ENCODE assay signal across 22 cellular contexts in genomic region chr14:59184396-59184795, GRCh38.
"Had no signal": no experiment of that assay in that cellular context is flagged by ENCODE, and none has a peak within 500 bp of the region (broad histone marks: within the 10 kb centered on the region; RNA-seq: fewer than 3 reads in every experiment).

No MANE protein-coding gene starts in this region.

- H3K4me3 ChIP-seq: cardiac muscle cell had no signal

- H3K27me3 ChIP-seq: brain microvascular endothelial cell, cardiac muscle cell had no signal

- H3K27ac ChIP-seq: brain microvascular endothelial cell, cardiac muscle cell had no signal

- H3K36me3 ChIP-seq: brain microvascular endothelial cell, cardiac muscle cell had no signal

- DNase-seq: activated CD4-positive, alpha-beta T cell treated with anti-CD3 and anti-CD28 coated beads, Interleukin-2, amount 10 ng/mL, durations not matched to agents 24 days and 14 days; activated CD4-positive, alpha-beta T cell treated with anti-CD3 and anti-CD28 coated beads, Interleukin-2, amount 50 U/mL, for 48 hours; activated CD4-positive, CD25-positive, alpha-beta regulatory T cell treated with anti-CD3 and anti-CD28 coated beads, Interleukin-2, amount 50 U/mL, for 72 hours; activated CD8-positive, alpha-beta memory T cell treated with anti-CD3 and anti-CD28 coated beads for 24 hours; activated effector memory CD4-positive, alpha-beta T cell treated with anti-CD3 and anti-CD28 coated beads, Interleukin-2, amount 50 U/mL, for 16 hours; activated naive CD4-positive, alpha-beta T cell treated with Interleukin-2 at 50 U/mL for 16 hours; activated naive CD8-positive, alpha-beta T cell treated with anti-CD3 and anti-CD28 coated beads, Interleukin-2, amount 50 U/mL, for 24 hours; activated T-cell treated with anti-CD3 and anti-CD28 coated beads, Interleukin-2, amount 50 U/mL, for 4 hours; amygdala; brain microvascular endothelial cell; IMR-90; KG1; MV-4-11; NCI-H1105; NCI-H1436; NCI-H1694 treated with DMSO at 0.1 percent for 48 hours; NCI-H2029 treated with DMSO at 0.1 percent for 48 hours; NCI-H510A treated with DMSO at 0.1 percent for 48 hours; NK-92 treated with Interleukin-12 subunit alpha and Interleukin-12 subunit beta, amount 100 ng/mL, for 24 hours; PC-3; SHP77 treated with DMSO at 0.1 percent for 48 hours had no signal
